ENCODE assay signal across 21 cellular contexts in the genomic region with DNA sequence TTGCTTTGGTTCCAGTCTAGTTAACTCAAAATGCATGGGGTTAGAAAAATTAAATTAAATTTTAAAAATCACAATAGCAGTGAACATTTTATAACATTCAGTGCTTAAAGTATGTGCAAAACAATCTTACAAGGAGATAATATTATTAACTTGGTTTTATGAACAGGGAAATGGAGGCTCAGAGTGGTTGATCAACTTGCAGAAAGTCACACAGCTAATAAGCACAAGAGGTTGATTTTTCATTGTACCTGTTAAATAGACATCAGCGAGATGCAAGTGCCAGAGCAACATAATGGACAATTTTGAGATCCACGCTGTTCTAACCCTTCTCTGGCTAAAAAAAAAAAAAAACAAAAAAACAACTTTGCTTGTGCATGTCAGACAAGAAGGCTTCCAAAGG.
A peak's percentile ranks its signal among the peaks of the same experiment; 100 is the strongest.
DNase-seq lines count a peak whose midpoint lies in the region; ATAC-seq, FAIRE-seq and TF ChIP-seq lines count a peak whose summit lies in the region.
"Had no signal": no experiment of that assay in that cellular context is flagged by ENCODE, and none has a peak within 500 bp of the region (broad histone marks: within the 10 kb centered on the region; RNA-seq: fewer than 3 reads in every experiment).

No MANE protein-coding gene starts in this region.

- no peaks in the 10 kb centered on the region for H4K20me1 ChIP-seq in HepG2 (ENCODE audit: insufficient read depth, low read length)
- H4K20me1 ChIP-seq: BLaER1 treated with 17β-estradiol and CSF1 and Interleukin-3, amounts not matched to agents 10 nM and 100 nM had no signal

- TF ChIP-seq EP300 in HepG2 (IDR thresholded peaks at IDR 0.05; ENCODE audit: low read depth in 2 of 2, low read length in 2 of 2): no peak
- no peak for TF ChIP-seq EP300 in HepG2 (CRISPR knock-in tag; IDR thresholded peaks at IDR 0.05; ENCODE audit: borderline replicate concordance)

- H3K4me3 ChIP-seq in HepG2 (replicated peaks in 1 of 3; ENCODE audit: insufficient read depth in 1 of 3, low read depth in 2 of 3, low read length in 3 of 3) (no peak overlapping the region), right lobe of liver (no peak overlapping the region)
- H3K4me3 ChIP-seq: A549; BLaER1 treated with 17β-estradiol and CSF1 and Interleukin-3, amounts not matched to agents 10 nM and 100 nM had no signal

- H3K36me3 ChIP-seq in HepG2 (replicated peaks in 1 of 2; ENCODE audit: control insufficient read depth in 1 of 2, insufficient read depth in 2 of 2, low read length in 2 of 2) (no peaks in the 10 kb centered on the region), right lobe of liver (no peaks in the 10 kb centered on the region)
- H3K36me3 ChIP-seq: BLaER1 treated with 17β-estradiol and CSF1 and Interleukin-3, amounts not matched to agents 10 nM and 100 nM had no signal

- FAIRE-seq in HepG2 (lab: Jason Lieb, UNC): no peak
- FAIRE-seq: A549, D721Med, G401.6, GM12891, GM19239 had no signal

- no TSS peak for BruUV-seq in HepG2 (replicated peaks; lab: Mats Ljungman, UMichigan)

- ATAC-seq in HepG2: no peak
- no peak for ATAC-seq in right lobe of liver
- ATAC-seq in HG03460 (IDR thresholded peaks at IDR 0.05; ENCODE audit: unreplicated experiment): no peak
- ATAC-seq: A549; CD8-positive, alpha-beta T cell had no signal

- CTCF ChIA-PET in HepG2 (lab: Yijun Ruan, JAX; ENCODE audit: low intra/inter-chr PET ratio, low total read pairs): no interaction called here

- no peak for TF ChIP-seq POLR2A in HepG2 (IDR thresholded peaks at IDR 0.05; ENCODE audit: insufficient read depth in 1 of 2, low read depth in 2 of 2, low read length in 2 of 2)
- no peak for TF ChIP-seq POLR2A in right lobe of liver (IDR thresholded peaks at IDR 0.05)

- no peak overlapping the region for H3K27ac ChIP-seq in HepG2 (ENCODE audit: extremely low read length, insufficient read depth, low read length)
- no peak overlapping the region for H3K27ac ChIP-seq in right lobe of liver
- H3K27ac ChIP-seq: 22Rv1; A549; BLaER1 treated with 17β-estradiol and CSF1 and Interleukin-3, amounts not matched to agents 10 nM and 100 nM; C4-2B had no signal

- H3K4me2 ChIP-seq in HepG2 (ENCODE audit: low read depth, low read length): no peak overlapping the region
- H3K4me2 ChIP-seq: A549; BLaER1 treated with 17β-estradiol and CSF1 and Interleukin-3, amounts not matched to agents 10 nM and 100 nM had no signal

- POLR2A ChIA-PET in HepG2 (lab: Yijun Ruan, JAX): no interaction called here

- H3K79me2 ChIP-seq in HepG2 (ENCODE audit: insufficient read depth, low read length): no peaks in the 10 kb centered on the region

- no peak overlapping the region for H3K4me3 Mint-ChIP-seq in activated naive CD4-positive, alpha-beta T cell treated with anti-CD3 and anti-CD28 coated beads, Interleukin-2, amount 50 U/mL, for 24 hours
- H3K4me3 Mint-ChIP-seq: B cell; CD4-positive, alpha-beta T cell; CD8-positive, alpha-beta T cell had no signal

- no peaks in the 10 kb centered on the region for H3K27me3 Mint-ChIP-seq in activated naive CD4-positive, alpha-beta T cell treated with anti-CD3 and anti-CD28 coated beads, Interleukin-2, amount 50 U/mL, for 24 hours
- H3K27me3 Mint-ChIP-seq: CD4-positive, alpha-beta T cell had no signal

- in situ Hi-C loops in HepG2 (cut with HindIII; ENCODE audit: extremely low pct_ligation_motif_present, low pct_unique_long_range_greater_than_20kb): no loop called here

- intact Hi-C loops in HepG2 (cut with micrococcal nuclease; ENCODE audit: unreplicated experiment) (no loop called here), right lobe of liver (cut with DNase I) (no loop called here)

- H3K4me1 ChIP-seq in HepG2 (ENCODE audit: insufficient read depth, low read length): no peaks in the 10 kb centered on the region
- H3K4me1 ChIP-seq in right lobe of liver: no peaks in the 10 kb centered on the region
- H3K4me1 ChIP-seq: A549, Caco-2 had no signal

- H3K9me3 ChIP-seq in HepG2 (ENCODE audit: low read length) (no peaks in the 10 kb centered on the region), right lobe of liver (no peaks in the 10 kb centered on the region)
- H3K9me3 ChIP-seq: A549; BLaER1 treated with 17β-estradiol and CSF1 and Interleukin-3, amounts not matched to agents 10 nM and 100 nM; Caco-2 had no signal

- H3K27me3 ChIP-seq in HepG2 (ENCODE audit: control insufficient read depth in 1 of 2, insufficient read depth in 2 of 2, low read length in 2 of 2) (no peaks in the 10 kb centered on the region), right lobe of liver (no peaks in the 10 kb centered on the region)
- H3K27me3 ChIP-seq: BLaER1 treated with 17β-estradiol and CSF1 and Interleukin-3, amounts not matched to agents 10 nM and 100 nM had no signal

- peaks cover 64% of the 10 kb centered on the region for H3K4me1 Mint-ChIP-seq in activated naive CD4-positive, alpha-beta T cell treated with anti-CD3 and anti-CD28 coated beads, Interleukin-2, amount 50 U/mL, for 24 hours

- H3K9me3 Mint-ChIP-seq in activated naive CD4-positive, alpha-beta T cell treated with anti-CD3 and anti-CD28 coated beads, Interleukin-2, amount 50 U/mL, for 24 hours: no peaks in the 10 kb centered on the region
- H3K9me3 Mint-ChIP-seq: CD4-positive, alpha-beta T cell; CD8-positive, alpha-beta T cell had no signal

- TF ChIP-seq CTCF in HepG2 (CRISPR knock-in tag; IDR thresholded peaks at IDR 0.05): no peak
- TF ChIP-seq CTCF in right lobe of liver (IDR thresholded peaks at IDR 0.05): no peak

- no peak for TF ChIP-seq RAD21 in HepG2 (CRISPR knock-in tag; IDR thresholded peaks at IDR 0.05)

- H3K36me3 Mint-ChIP-seq in activated naive CD4-positive, alpha-beta T cell treated with anti-CD3 and anti-CD28 coated beads, Interleukin-2, amount 50 U/mL, for 24 hours: peaks cover 2% of the 10 kb centered on the region
- H3K36me3 Mint-ChIP-seq: CD8-positive, alpha-beta T cell had no signal

- DNase-seq in activated naive CD4-positive, alpha-beta T cell (lab: John Stamatoyannopoulos, UW): no peak
- DNase-seq in HepG2 (ENCODE audit: low spot score) (no peak), right lobe of liver (no peak)
- DNase-seq: AML-193; Caco-2; Calu3; CD4-positive, alpha-beta T cell; CD8-positive, alpha-beta T cell; DMS79 treated with DMSO at 0.1 percent for 48 hours; GF-D8 had no signal

- peak overlapping the region; percentile 89 for H3K27ac Mint-ChIP-seq in activated naive CD4-positive, alpha-beta T cell treated with anti-CD3 and anti-CD28 coated beads, Interleukin-2, amount 50 U/mL, for 24 hours
- H3K27ac Mint-ChIP-seq: B cell; CD4-positive, alpha-beta T cell; CD8-positive, alpha-beta T cell had no signal

- H3K9ac ChIP-seq in HepG2 (ENCODE audit: insufficient read depth, low read depth, low read length): no peak overlapping the region
- H3K9ac ChIP-seq: BLaER1 treated with 17β-estradiol and CSF1 and Interleukin-3, amounts not matched to agents 10 nM and 100 nM had no signal

- WGBS in HepG2 (ENCODE audit: low lambda C conversion rate): 2% methylated on average over 2 of the region's 2 CpGs
- 88% methylated on average over 2 of the region's 2 CpGs for WGBS in right lobe of liver (ENCODE audit: insufficient coverage, low coverage, low lambda C conversion rate, missing lambda C conversion rate)

- no peak overlapping the region for H2AFZ ChIP-seq in HepG2 (ENCODE audit: low read length)

TF ChIP-seq in HepG2, 621 proteins besides CTCF, POLR2A, EP300 and RAD21:
- TF ChIP-seq ZNF768 (CRISPR knock-in tag; IDR thresholded peaks at IDR 0.05) (peak; percentile 29; the same call in 1 of the 2 replicates), ZKSCAN8 (CRISPR knock-in tag; IDR thresholded peaks at IDR 0.05; ENCODE audit: borderline replicate concordance) (no peak)
